19 cellular contexts compared by ENCODE assay signal in the genomic region with DNA sequence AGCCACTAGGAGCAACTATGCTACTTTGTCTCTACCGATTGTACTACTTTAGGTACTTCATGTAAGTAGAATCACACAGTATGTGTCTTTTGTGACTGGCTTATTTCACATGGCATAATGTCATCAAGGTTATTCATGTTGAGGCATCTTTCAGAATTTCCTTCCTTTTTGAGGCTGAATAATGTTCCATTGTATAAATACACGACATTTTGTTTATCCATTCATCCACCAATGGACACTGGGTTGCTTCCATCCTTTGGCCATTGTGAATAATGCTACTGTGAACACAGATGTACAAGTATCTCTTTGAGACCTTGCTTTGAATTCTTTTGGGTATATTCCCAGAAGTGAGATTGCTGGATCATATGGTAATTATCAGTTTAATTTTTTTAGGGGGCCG. TPM values are rescaled to one million over a fixed set of nuclear protein-coding genes. Genes with fewer than 3 reads are reported as not detected.
DNase-seq lines count a peak whose midpoint lies in the region; TF ChIP-seq lines count a peak whose summit lies in the region.
"Had no signal": no experiment of that assay in that cellular context is flagged by ENCODE, and none has a peak within 500 bp of the region (broad histone marks: within the 10 kb centered on the region; RNA-seq: fewer than 3 reads in every experiment).

No MANE protein-coding gene starts in this region.

- POLR2A ChIA-PET in A673 (lab: Charles Lee; ENCODE audit: low non-redundant PET), result no interaction called here

- CTCF ChIA-PET in A673 (lab: Charles Lee), result no interaction called here

- no peaks in the 10 kb centered on the region for H3K27me3 ChIP-seq in layer of hippocampus (ENCODE audit: control insufficient read depth, insufficient read depth, low read length)
- no peaks in the 10 kb centered on the region for H3K27me3 ChIP-seq in A673 (replicated peaks; ENCODE audit: insufficient read depth, low read depth, low read length, poor library complexity)

- no peaks in the 10 kb centered on the region for H3K4me1 ChIP-seq in A673 (ENCODE audit: insufficient read depth, low read length, poor library complexity, severe bottlenecking)

- peak; percentile 87 for DNase-seq in SK-MEL-5 (ENCODE audit: low read depth, low spot score)
- peak; percentile 86 for DNase-seq in pons (ENCODE audit: low spot score)
- no peak for DNase-seq in ecto neural progenitor cell (ENCODE audit: low spot score)
- DNase-seq in activated effector memory CD4-positive, alpha-beta T cell treated with anti-CD3 and anti-CD28 coated beads, Interleukin-2, amount 50 U/mL, for 16 hours, result no peak
- no peak for DNase-seq in stimulated activated CD4-positive, alpha-beta T cell treated with anti-CD3 and anti-CD28 coated beads, Interleukin-1b, Interleukin-23, amount 100 ng/mL, for 48 hours
- DNase-seq in A673 (ENCODE audit: low spot score), result no peak
- DNase-seq: ACHN; CD4-positive, alpha-beta T cell; Kasumi-1; MV-4-11; NCI-H1105; NCI-H1436 treated with DMSO at 0.1 percent for 48 hours; NCI-H187 treated with DMSO at 0.1 percent for 48 hours; NCI-H2171 treated with DMSO at 0.1 percent for 48 hours; NCI-H446; NCI-H524 treated with DMSO at 0.1 percent for 48 hours; NCI-H774 had no signal

- in situ Hi-C loops in SK-MEL-5 (cut with HindIII; ENCODE audit: low pct_unique_long_range_greater_than_20kb, low sequenced_read_pairs), result no loop called here

- H3K4me3 ChIP-seq in A673 (ENCODE audit: low read depth, low read length, poor library complexity, severe bottlenecking), result no peak overlapping the region
- H3K4me3 ChIP-seq: K562 had no signal

- H3K36me3 ChIP-seq in A673 (ENCODE audit: insufficient read depth, low read length, poor library complexity, severe bottlenecking), result no peaks in the 10 kb centered on the region

- no TSS peak for BruUV-seq in A673 (replicated peaks; lab: Mats Ljungman, UMichigan)

- TF ChIP-seq CTCF in A673 (conservative IDR thresholded peaks at IDR 0.05; ENCODE audit: low read depth, low read length), result no peak

- H3K27ac ChIP-seq in layer of hippocampus (ENCODE audit: low read depth, low read length), result peak overlapping the region; percentile 54
- no peak overlapping the region for H3K27ac ChIP-seq in A673 (ENCODE audit: low read depth, low read length, poor library complexity, severe bottlenecking)

- H3K9me3 ChIP-seq in A673 (ENCODE audit: low read depth, low read length, poor library complexity, severe bottlenecking), result no peaks in the 10 kb centered on the region

- intact Hi-C loops in A673 (cut with micrococcal nuclease; ENCODE audit: unreplicated experiment), result no loop called here

RNA-seq across cellular contexts. Expression of gene MYO5A, which starts 29.2 kb away (rescaled TPM):
- 103 and 112 TPM in 2 replicates for total RNA-seq in SK-MEL-5 (2014; rRNA removed; shearing (Covaris generic))
- 38.8 and 65.6 TPM in 2 replicates for polyA plus RNA-seq in SK-MEL-5 (2015; cell fraction: cytosol; rRNA removed)
- polyA plus RNA-seq in SK-MEL-5 (2015; cell fraction: nucleus; rRNA removed), result 27.2 and 27.4 TPM in 2 replicates
- total RNA-seq in A673 (2021), result 16.8 and 20.9 TPM in 2 replicates

Comparison
In these comparisons a context has a peak if more than half of its experiments do, and no peak if none do; other contexts are left out.
1. DNase-seq: peak in SK-MEL-5 (single experiment) and pons (single experiment); none in ecto neural progenitor cell (single experiment), activated effector memory CD4-positive, alpha-beta T cell treated with anti-CD3 and anti-CD28 coated beads, Interleukin-2, amount 50 U/mL, for 16 hours (single experiment), stimulated activated CD4-positive, alpha-beta T cell treated with anti-CD3 and anti-CD28 coated beads, Interleukin-1b, Interleukin-23, amount 100 ng/mL, for 48 hours (single experiment) and A673 (single experiment).